In genomic region chr9:95552814-95553546, GRCh38 we compare ENCODE assay signal across 12 cellular contexts. TPM values are rescaled to one million over a fixed set of nuclear protein-coding genes. Genes with fewer than 3 reads are reported as not detected.
A peak's percentile ranks its signal among the peaks of the same experiment; 100 is the strongest.
DNase-seq lines count a peak whose midpoint lies in the region; TF ChIP-seq lines count a peak whose summit lies in the region.
"Had no signal": no experiment of that assay in that cellular context is flagged by ENCODE, and none has a peak within 500 bp of the region (broad histone marks: within the 10 kb centered on the region; RNA-seq: fewer than 3 reads in every experiment).

No MANE protein-coding gene starts in this region.

- H3K27me3 ChIP-seq in HUES64 (ENCODE audit: insufficient read depth, low read length) = peaks cover 85% of the 10 kb centered on the region
- peaks cover 53% of the 10 kb centered on the region for H3K27me3 ChIP-seq in adipocyte (replicated peaks; ENCODE audit: control insufficient read depth, insufficient read depth, low read length)
- H3K27me3 ChIP-seq in iPS DF 6.9 (ENCODE audit: control insufficient read depth, insufficient read depth, low read length) = peaks cover 26% of the 10 kb centered on the region; the same call in 1 of the 2 replicates
- peaks cover 0 to 36% (median 7%) of the 10 kb centered on the region in 7 donors for H3K27me3 ChIP-seq in spleen (replicated peaks in 1 of 7)
- H3K27me3 ChIP-seq: SJCRH30 had no signal

- H3K9ac ChIP-seq in HUES64 (ENCODE audit: low read depth, low read length) (peak overlapping the region; percentile 38; the same call in 1 of the 2 replicates), adipocyte (ENCODE audit: low read length) (no peak overlapping the region)

- H3K9me3 ChIP-seq in HUES64 (ENCODE audit: insufficient read depth, low read depth, low read length) (no peaks in the 10 kb centered on the region), adipocyte (ENCODE audit: control insufficient read depth, low read length) (no peaks in the 10 kb centered on the region), iPS DF 6.9 (ENCODE audit: control insufficient read depth, insufficient read depth, low read length) (no peaks in the 10 kb centered on the region), spleen (no peaks in the 10 kb centered on the region)
- H3K9me3 ChIP-seq: SJCRH30 had no signal

- no peak for TF ChIP-seq CTCF in spleen (IDR thresholded peaks at IDR 0.05 in 8 of 11, conservative IDR thresholded peaks at IDR 0.05 in 3 of 11)

- WGBS in HUES64 = 6% methylated on average over 43 of the region's 43 CpGs
- no CpG with 5 or more reads among the region's 43 CpGs for WGBS in iPS DF 6.9 (ENCODE audit: insufficient coverage, insufficient read length)
- WGBS in spleen, 5 donors = 17 to 30% (median 22%) methylated on average over 41 to 43 of the region's 43 CpGs

- peak overlapping the region; percentile 64 for H3K4me3 ChIP-seq in HUES64 (ENCODE audit: low read length)
- peak overlapping the region; percentile 34 for H3K4me3 ChIP-seq in adipocyte (ENCODE audit: low read length)
- H3K4me3 ChIP-seq in iPS DF 6.9 (ENCODE audit: low read length) = peak overlapping the region; percentile 45; the same call in 1 of the 2 replicates
- peak overlapping the region in 4 of 8 donors; percentile 6 to 50 (median 28) for H3K4me3 ChIP-seq in spleen
- H3K4me3 ChIP-seq: SJCRH30, skin epidermis had no signal

- H3K4me1 ChIP-seq in HUES64 (ENCODE audit: insufficient read depth, low read length) (peaks cover 9% of the 10 kb centered on the region; the same call in 1 of the 2 replicates), adipocyte (ENCODE audit: control insufficient read depth, insufficient read depth, low read length) (no peaks in the 10 kb centered on the region), iPS DF 6.9 (ENCODE audit: control insufficient read depth, insufficient read depth, low read length) (peaks cover 4% of the 10 kb centered on the region), spleen (peaks cover 0 to 5% (median 0%) of the 10 kb centered on the region in 6 donors)
- H3K4me1 ChIP-seq: SJCRH30 had no signal

- H3K27ac ChIP-seq in HUES64 (ENCODE audit: low read depth, low read length) (peak overlapping the region; percentile 65; the same call in 1 of the 2 replicates), iPS DF 6.9 (ENCODE audit: low read length) (no peak overlapping the region), spleen (peak overlapping the region in 4 of 8 donors; percentile 33 to 48 (median 38))
- H3K27ac ChIP-seq: SJCRH30, skin epidermis had no signal

- no peak for TF ChIP-seq POLR2A in spleen (IDR thresholded peaks at IDR 0.05)

- DNase-seq in adipocyte (ENCODE audit: low read depth) = no peak
- peak; percentile 37 for DNase-seq in iPS DF 6.9 (ENCODE audit: low read depth, low spot score)
- peak; percentile 79 for DNase-seq in spleen
- no peak for DNase-seq in HPDE6-E6E7 (ENCODE audit: extremely low spot score)
- no peak for DNase-seq in NAMALWA (ENCODE audit: low spot score)
- no peak for DNase-seq in anterior cingulate cortex (lab: John Stamatoyannopoulos, UW)
- DNase-seq in activated gamma-delta T cell (lab: John Stamatoyannopoulos, UW) = no peak
- DNase-seq: DMS 273 treated with DMSO at 0.1 percent for 48 hours, NCI-H1092 treated with DMSO at 0.1 percent for 48 hours, SJCRH30 had no signal

- intact Hi-C loops in spleen (cut with DNase I; ENCODE audit: low total_unique reads) = no loop called here

- no peaks in the 10 kb centered on the region for H3K36me3 ChIP-seq in HUES64 (ENCODE audit: insufficient read depth, low read length)
- no peaks in the 10 kb centered on the region for H3K36me3 ChIP-seq in adipocyte (ENCODE audit: control insufficient read depth, insufficient read depth, low read length, severe bottlenecking)
- no peaks in the 10 kb centered on the region for H3K36me3 ChIP-seq in iPS DF 6.9 (ENCODE audit: control insufficient read depth, insufficient read depth, low read length)
- no peaks in the 10 kb centered on the region for H3K36me3 ChIP-seq in spleen
- H3K36me3 ChIP-seq: SJCRH30 had no signal

RNA-seq across cellular contexts. Expression of gene PTCH1, which starts 36.2 kb away (rescaled TPM):
- 13.8 TPM for polyA plus RNA-seq in HUES64 (2013, experiment 1 of 2)
- 13.1 TPM for polyA plus RNA-seq in HUES64 (2013, experiment 2 of 2)
- 10 to 100 TPM; 10.8 to 32.1 (median 12.4) TPM for total RNA-seq in spleen
- polyA plus RNA-seq in spleen = 1 to 10 TPM in 2 of 3 donors, under 1 TPM in 1; 0.70 to 2.1 (median 1.5) TPM

Comparison
In these comparisons a context has a peak if more than half of its experiments do, and no peak if none do; other contexts are left out.
1. DNase-seq: peak in iPS DF 6.9 (single experiment) and spleen (single experiment); none in adipocyte (single experiment), HPDE6-E6E7 (single experiment), NAMALWA (single experiment), anterior cingulate cortex (0 of 58) and activated gamma-delta T cell (single experiment).